In genomic region chr20:50221501-50222323, GRCh38 we compare ENCODE assay signal across 10 cellular contexts. TPM values are rescaled to one million over a fixed set of nuclear protein-coding genes. Genes with fewer than 3 reads are reported as not detected.
DNase-seq lines count a peak whose midpoint lies in the region; ATAC-seq and TF ChIP-seq lines count a peak whose summit lies in the region.
"Had no signal": no experiment of that assay in that cellular context is flagged by ENCODE, and none has a peak within 500 bp of the region (broad histone marks: within the 10 kb centered on the region; RNA-seq: fewer than 3 reads in every experiment).

No MANE protein-coding gene starts in this region.

- POLR2A ChIA-PET in activated CD4-positive, alpha-beta memory T cell treated with anti-CD3 and anti-CD28 coated beads, Interleukin-2, amount 10 ng/mL, durations not matched to agents 7 days and 5 days (lab: Charles Lee), result no interaction called here

- DNase-seq in 8988T (peak; percentile 81), LHCN-M2 (ENCODE audit: low read depth) (peak; percentile 77), mammary epithelial cell (peak; percentile 49), right lobe of liver (peak; percentile 61 to 82 (median 74)), NCI-H748 (lab: John Stamatoyannopoulos, UW; ENCODE audit: unreplicated experiment) (no peak)
- DNase-seq in activated CD4-positive, alpha-beta memory T cell treated with anti-CD3 and anti-CD28 coated beads, Interleukin-2, amount 10 ng/mL, durations not matched to agents 7 days and 5 days, result no peak
- DNase-seq in activated naive CD4-positive, alpha-beta T cell treated with anti-CD3 and anti-CD28 coated beads, Interleukin-2, amount 50 U/mL, for 16 hours, result no peak
- DNase-seq: NCI-H2171 treated with DMSO at 0.1 percent for 48 hours had no signal

- H3K27ac ChIP-seq in mammary epithelial cell (ENCODE audit: insufficient read depth, low read depth, low read length) (no peak overlapping the region), right lobe of liver (peak overlapping the region in 2 of 3 donors; percentile 17 to 45)

- TF ChIP-seq POLR2A in right lobe of liver (IDR thresholded peaks at IDR 0.05), result no peak

- ATAC-seq in right lobe of liver (peak; percentile 81 to 93 (median 86)), GM21723 (IDR thresholded peaks at IDR 0.05; ENCODE audit: unreplicated experiment) (no peak)

- 75% methylated on average over 12 of the region's 18 CpGs for WGBS in mammary epithelial cell (ENCODE audit: low coverage, missing lambda C conversion rate)
- WGBS in right lobe of liver (ENCODE audit: insufficient coverage, low coverage, low lambda C conversion rate, missing lambda C conversion rate), result 42% methylated on average over 8 of the region's 18 CpGs

- H3K4me3 ChIP-seq in mammary epithelial cell (replicated peaks in 1 of 3; ENCODE audit: insufficient read depth in 1 of 3, low read depth in 2 of 3, low read length in 3 of 3) (no peak overlapping the region), right lobe of liver (no peak overlapping the region)

- no peak overlapping the region for H3K27ac Mint-ChIP-seq in activated CD4-positive, alpha-beta memory T cell treated with anti-CD3 and anti-CD28 coated beads, Interleukin-2, amount 10 ng/mL, durations not matched to agents 7 days and 5 days
- H3K27ac Mint-ChIP-seq: T-helper 1 cell treated with Interleukin-12 subunit alpha and Interleukin-12 subunit beta and Interleukin-4 antibody, amounts not matched to agents 30 μg/mL and 1 μg/mL, for 36 hours had no signal

- no peaks in the 10 kb centered on the region for H3K36me3 Mint-ChIP-seq in activated CD4-positive, alpha-beta memory T cell treated with anti-CD3 and anti-CD28 coated beads, Interleukin-2, amount 10 ng/mL, durations not matched to agents 7 days and 5 days (ENCODE audit: low read depth)

- CTCF ChIA-PET in mammary epithelial cell (lab: Charles Lee; ENCODE audit: low non-redundant PET), result no interaction called here
- CTCF ChIA-PET in activated CD4-positive, alpha-beta memory T cell treated with anti-CD3 and anti-CD28 coated beads, Interleukin-2, amount 10 ng/mL, durations not matched to agents 7 days and 5 days (lab: Charles Lee), result no interaction called here

- intact Hi-C loops in mammary epithelial cell (cut with micrococcal nuclease), result no loop called here
- intact Hi-C loops in right lobe of liver (cut with DNase I), result no loop called here

- H3K27me3 ChIP-seq in mammary epithelial cell (ENCODE audit: insufficient read depth, low read length) (no peaks in the 10 kb centered on the region), right lobe of liver (no peaks in the 10 kb centered on the region)

- in situ Hi-C loops in mammary epithelial cell (cut with MboI; ENCODE audit: low sequenced_read_pairs in 2 of 2), result no loop called here

- H3K36me3 ChIP-seq in mammary epithelial cell (ENCODE audit: insufficient read depth, low read length) (no peaks in the 10 kb centered on the region), right lobe of liver (no peaks in the 10 kb centered on the region)

- H3K9ac ChIP-seq in mammary epithelial cell (ENCODE audit: insufficient read depth, low read length), result no peak overlapping the region

- peak in 1 of 2 donors; percentile 22 for TF ChIP-seq CTCF in mammary epithelial cell (conservative IDR thresholded peaks at IDR 0.05 in 1 of 2, IDR thresholded peaks at IDR 0.05 in 1 of 2; ENCODE audit: extremely low read depth in 1 of 2, insufficient read depth in 1 of 2, low read depth in 1 of 2, low read length in 2 of 2)
- TF ChIP-seq CTCF in right lobe of liver (IDR thresholded peaks at IDR 0.05), result peak in 1 of 4 donors; percentile 7

- no peaks in the 10 kb centered on the region for H3K79me2 ChIP-seq in mammary epithelial cell (ENCODE audit: insufficient read depth, low read length)

- no peak overlapping the region for H3K4me3 Mint-ChIP-seq in activated CD4-positive, alpha-beta memory T cell treated with anti-CD3 and anti-CD28 coated beads, Interleukin-2, amount 10 ng/mL, durations not matched to agents 7 days and 5 days
- H3K4me3 Mint-ChIP-seq: T-helper 1 cell treated with Interleukin-12 subunit alpha and Interleukin-12 subunit beta and Interleukin-4 antibody, amounts not matched to agents 30 μg/mL and 1 μg/mL, for 36 hours had no signal

- peak overlapping the region; percentile 29 for H2AFZ ChIP-seq in mammary epithelial cell (ENCODE audit: low read depth, low read length)

- H3K4me1 Mint-ChIP-seq in activated CD4-positive, alpha-beta memory T cell treated with anti-CD3 and anti-CD28 coated beads, Interleukin-2, amount 10 ng/mL, durations not matched to agents 7 days and 5 days, result peaks cover 6% of the 10 kb centered on the region

- H4K20me1 ChIP-seq in mammary epithelial cell (ENCODE audit: insufficient read depth, low read length), result no peaks in the 10 kb centered on the region

- no peaks in the 10 kb centered on the region for H3K9me3 Mint-ChIP-seq in activated CD4-positive, alpha-beta memory T cell treated with anti-CD3 and anti-CD28 coated beads, Interleukin-2, amount 10 ng/mL, durations not matched to agents 7 days and 5 days

- H3K4me2 ChIP-seq in mammary epithelial cell (ENCODE audit: insufficient read depth, low read depth, low read length), result no peak overlapping the region

- BruUV-seq in mammary epithelial cell (replicated peaks; lab: Mats Ljungman, UMichigan), result no TSS peak

- H3K4me1 ChIP-seq in mammary epithelial cell (ENCODE audit: insufficient read depth, low read length) (peaks cover 18% of the 10 kb centered on the region), right lobe of liver (peaks cover 0 to 6% (median 0%) of the 10 kb centered on the region in 4 donors)

- H3K27me3 Mint-ChIP-seq in activated CD4-positive, alpha-beta memory T cell treated with anti-CD3 and anti-CD28 coated beads, Interleukin-2, amount 10 ng/mL, durations not matched to agents 7 days and 5 days, result no peaks in the 10 kb centered on the region

- H3K9me3 ChIP-seq in mammary epithelial cell (replicated peaks; ENCODE audit: insufficient read depth, low read length) (no peaks in the 10 kb centered on the region), right lobe of liver (no peaks in the 10 kb centered on the region)

- dilution Hi-C loops in mammary epithelial cell (cut with HindIII; ENCODE audit: low sequenced_read_pairs), result loop anchor here (5.0 kb wide), 1 partner anchor 241 kb away; no protein-coding TSS in a partner anchor

RNA-seq across cellular contexts. Expression of gene CEBPB, which starts 31.1 kb away (rescaled TPM):
- total RNA-seq in LHCN-M2 (2014; rRNA removed), result 54.9 and 59.3 TPM in 2 replicates
- polyA plus RNA-seq in LHCN-M2 (2012), result 13.4 TPM
- total RNA-seq in mammary epithelial cell, result 100 to 1,000 TPM in 1 of 2 donors, 10 to 100 TPM in 1; 81.9 to 166 TPM
- 35.3 TPM for polyA plus RNA-seq in mammary epithelial cell
- 6.8 TPM for polyA minus RNA-seq in mammary epithelial cell
- total RNA-seq in right lobe of liver, result 100 to 1,000 TPM; 130 to 182 (median 152) TPM
- 10 to 100 TPM; 36.5 to 37.5 TPM for total RNA-seq in activated CD4-positive, alpha-beta memory T cell treated with anti-CD3 and anti-CD28 coated beads, Interleukin-2, amount 10 ng/mL, durations not matched to agents 7 days and 5 days

Comparison
In these comparisons a context has a peak if more than half of its experiments do, and no peak if none do; other contexts are left out.
1. DNase-seq: peak in 8988T (single experiment), LHCN-M2 (single experiment), mammary epithelial cell (single experiment) and right lobe of liver (3 of 3); none in NCI-H748 (single experiment), activated CD4-positive, alpha-beta memory T cell treated with anti-CD3 and anti-CD28 coated beads, Interleukin-2, amount 10 ng/mL, durations not matched to agents 7 days and 5 days (single experiment) and activated naive CD4-positive, alpha-beta T cell treated with anti-CD3 and anti-CD28 coated beads, Interleukin-2, amount 50 U/mL, for 16 hours (single experiment).